Comparison of ENCODE assay signal across 8 cellular contexts in genomic region chr15:64844576-64845140, GRCh38. TPM values are rescaled to one million over a fixed set of nuclear protein-coding genes. Genes with fewer than 3 reads are reported as not detected.
DNase-seq lines count a peak whose midpoint lies in the region; ATAC-seq and TF ChIP-seq lines count a peak whose summit lies in the region.

No MANE protein-coding gene starts in this region.

- H3K4me3 ChIP-seq in GM23338 (peak overlapping the region; percentile 88; the same call in 1 of the 2 replicates), fibroblast of the aortic adventitia (ENCODE audit: low read depth, low read length) (peak overlapping the region; percentile 94), smooth muscle cell (peak overlapping the region; percentile 5)

- WGBS in smooth muscle cell (ENCODE audit: low lambda C conversion rate), result 33% methylated on average over 8 of the region's 8 CpGs

- H3K4me1 ChIP-seq in GM23338 (ENCODE audit: insufficient read depth) (peaks cover 55% of the 10 kb centered on the region), smooth muscle cell (ENCODE audit: low read depth) (peaks cover 37% of the 10 kb centered on the region)

- peak overlapping the region; percentile 94 for H3K4me2 ChIP-seq in GM23338
- H3K4me2 ChIP-seq in smooth muscle cell, result peak overlapping the region; percentile 96

- H3K79me2 ChIP-seq in GM23338 (replicated peaks; ENCODE audit: insufficient read depth) (peaks cover 72% of the 10 kb centered on the region), smooth muscle cell (ENCODE audit: low read depth) (peaks cover 71% of the 10 kb centered on the region)

- no peak overlapping the region for H3K27ac ChIP-seq in GM23338 (ENCODE audit: low read depth)
- H3K27ac ChIP-seq in VCaP, result peak overlapping the region; percentile 16; the same call in 1 of the 2 replicates
- no peak overlapping the region for H3K27ac ChIP-seq in smooth muscle cell (ENCODE audit: low read depth)

- H3K4me1 Mint-ChIP-seq in GM23338, result peaks cover 66% of the 10 kb centered on the region

- peaks cover 63% of the 10 kb centered on the region for H4K20me1 ChIP-seq in GM23338 (replicated peaks; ENCODE audit: insufficient read depth)
- peaks cover 64% of the 10 kb centered on the region for H4K20me1 ChIP-seq in smooth muscle cell (ENCODE audit: low read depth)

- H3K9me2 ChIP-seq in GM23338 (ENCODE audit: insufficient read depth), result no peaks in the 10 kb centered on the region

- H3K4me3 Mint-ChIP-seq in GM23338, result peak overlapping the region; percentile 95; the same call in 1 of the 3 replicates

- no peak overlapping the region; the same call in 1 of the 2 replicates for H3K27ac Mint-ChIP-seq in GM23338

- H3K36me3 Mint-ChIP-seq in GM23338 (ENCODE audit: low read depth), result peaks cover 20% of the 10 kb centered on the region

- no peaks in the 10 kb centered on the region for H3K9me3 ChIP-seq in smooth muscle cell (replicated peaks; ENCODE audit: low read depth)

- TF ChIP-seq CTCF in GM23338 (conservative IDR thresholded peaks at IDR 0.05; ENCODE audit: low read depth in 2 of 2) (no peak), VCaP (conservative IDR thresholded peaks at IDR 0.05) (no peak), fibroblast of the aortic adventitia (IDR thresholded peaks at IDR 0.05; ENCODE audit: insufficient read depth, low read length) (no peak), smooth muscle cell (IDR thresholded peaks at IDR 0.05; ENCODE audit: borderline replicate concordance, insufficient read depth, poor library complexity, severe bottlenecking) (no peak)

- peaks cover 21% of the 10 kb centered on the region; the same call in 1 of the 2 replicates for H3F3A ChIP-seq in GM23338 (replicated peaks; ENCODE audit: low read depth)
- H3F3A ChIP-seq in smooth muscle cell (ENCODE audit: low read depth), result peaks cover 1% of the 10 kb centered on the region

- DNase-seq in GM23338 (ENCODE audit: low spot score), result no peak
- no peak for DNase-seq in fibroblast of the aortic adventitia (ENCODE audit: low read depth)
- no peak for DNase-seq in smooth muscle cell (lab: John Stamatoyannopoulos, UW; ENCODE audit: unreplicated experiment)
- no peak for DNase-seq in DMS79 treated with DMSO at 0.1 percent for 48 hours (lab: John Stamatoyannopoulos, UW)
- no peak for DNase-seq in stimulated activated CD4-positive, alpha-beta T cell treated with anti-CD3 and anti-CD28 coated beads, Interleukin-15, amount 100 ng/mL, for 24 hours

- H3K9me3 Mint-ChIP-seq in GM23338, result no peaks in the 10 kb centered on the region

- H3K36me3 ChIP-seq in GM23338 (ENCODE audit: insufficient read depth) (peaks cover under 1% of the 10 kb centered on the region; the same call in 1 of the 2 replicates), smooth muscle cell (ENCODE audit: low read depth) (no peaks in the 10 kb centered on the region)

- H2AFZ ChIP-seq in GM23338, result no peak overlapping the region
- no peak overlapping the region for H2AFZ ChIP-seq in smooth muscle cell (ENCODE audit: low read depth)

- H3K9ac ChIP-seq in smooth muscle cell (ENCODE audit: low read depth), result no peak overlapping the region

- H3K27me3 Mint-ChIP-seq in GM23338 (ENCODE audit: insufficient read depth, low read depth, poor library complexity), result peaks cover 18% of the 10 kb centered on the region

- ATAC-seq in GM23338 (no peak), GM21717 (IDR thresholded peaks at IDR 0.05; ENCODE audit: unreplicated experiment) (no peak), HG02763 (IDR thresholded peaks at IDR 0.05; ENCODE audit: unreplicated experiment) (no peak)

- H3K27me3 ChIP-seq in GM23338 (ENCODE audit: insufficient read depth) (no peaks in the 10 kb centered on the region), smooth muscle cell (ENCODE audit: low read depth) (no peaks in the 10 kb centered on the region)

TF ChIP-seq in GM23338, 12 proteins besides CTCF, POLR2A, EP300 and RAD21 (continues in another document):
- no peak for TF ChIP-seq ZNF462 (CRISPR knock-in tag; IDR thresholded peaks at IDR 0.05)
- no peak for TF ChIP-seq POLR2AphosphoS5 (IDR thresholded peaks at IDR 0.05; ENCODE audit: low read depth)
- TF ChIP-seq STAT1 (IDR thresholded peaks at IDR 0.05; ENCODE audit: unreplicated experiment), result no peak
- TF ChIP-seq CREB1 (CRISPR knock-in tag; IDR thresholded peaks at IDR 0.05; ENCODE audit: low read depth), result no peak
- TF ChIP-seq NANOG (IDR thresholded peaks at IDR 0.05; ENCODE audit: borderline replicate concordance), result no peak
- no peak for TF ChIP-seq JUNB (IDR thresholded peaks at IDR 0.05; ENCODE audit: unreplicated experiment)

RNA-seq across cellular contexts. Expression of gene PLEKHO2, which starts 2.9 kb away (rescaled TPM):
- 27.8 and 29.4 TPM in 2 replicates for total RNA-seq in GM23338 (2014; rRNA removed; shearing (Covaris generic))
- polyA plus RNA-seq in GM23338 (2016; fragmentation: Nextera tagmentation; extraction: Ambion mirVana), result 9.0 TPM in 2 replicates
- total RNA-seq in fibroblast of the aortic adventitia (ENCODE audit: low replicate concordance), result 16.0 and 21.8 TPM in 2 replicates
- total RNA-seq in smooth muscle cell, result 7.9 and 13.7 TPM in 2 replicates
- polyA plus RNA-seq in smooth muscle cell, result 16.3 and 20.0 TPM in 2 replicates

RNA-seq across cellular contexts. Expression of gene PIF1, which starts 19.2 kb away (rescaled TPM):
- total RNA-seq in GM23338 (2014; rRNA removed; shearing (Covaris generic)), result 193 and 200 TPM in 2 replicates
- polyA plus RNA-seq in GM23338 (2016; fragmentation: Nextera tagmentation; extraction: Ambion mirVana) (106 and 116 TPM in 2 replicates), smooth muscle cell (1.5 TPM in 2 replicates)
- total RNA-seq in fibroblast of the aortic adventitia (ENCODE audit: low replicate concordance) (2.0 and 7.4 TPM in 2 replicates), smooth muscle cell (0.40 and 1.6 TPM in 2 replicates)

Comparison
In these comparisons a context has a peak if more than half of its experiments do, and no peak if none do; other contexts are left out.
1. H3K4me3 ChIP-seq: peak in every context shown above with its lines; median percentile 94 in fibroblast of the aortic adventitia; 88 in GM23338; 5 in smooth muscle cell.
2. RNA of gene PIF1, which starts 19.2 kb away (total RNA-seq): 193 to 200 TPM in GM23338; 2.0 to 7.4 TPM in fibroblast of the aortic adventitia and 0.40 to 1.6 TPM in smooth muscle cell; every median in the first group is over 10 times any median in the second.